ENCODE assay signal across 11 cellular contexts in the genomic region with DNA sequence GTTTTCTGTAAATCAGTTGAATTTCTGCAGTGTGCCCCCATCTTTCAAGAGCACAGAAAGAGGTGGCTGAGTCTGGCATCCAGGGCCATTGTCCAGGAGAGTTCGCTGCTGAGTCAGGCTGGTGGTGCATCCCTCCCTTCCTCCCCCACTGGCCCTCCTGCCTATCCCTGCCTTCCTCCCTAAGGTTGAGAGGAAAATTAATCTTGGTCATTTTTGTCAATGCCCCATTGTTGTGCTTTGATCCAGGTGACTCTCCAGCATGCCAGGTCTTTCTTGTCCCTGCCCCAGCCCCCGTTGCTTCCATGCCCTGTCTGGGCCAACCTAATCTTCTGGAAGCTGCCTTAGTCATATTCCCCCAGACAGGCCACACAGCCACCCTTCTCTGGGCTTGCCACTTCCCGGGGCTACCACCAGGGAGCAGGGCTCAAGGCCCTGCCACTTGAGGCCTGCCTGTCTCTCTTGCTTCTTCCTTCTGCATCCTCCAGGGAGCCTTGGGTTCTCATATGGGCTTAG. TPM values are rescaled to one million over a fixed set of nuclear protein-coding genes. Genes with fewer than 3 reads are reported as not detected.
DNase-seq lines count a peak whose midpoint lies in the region; ATAC-seq and TF ChIP-seq lines count a peak whose summit lies in the region.
"Had no signal": no experiment of that assay in that cellular context is flagged by ENCODE, and none has a peak within 500 bp of the region (broad histone marks: within the 10 kb centered on the region; RNA-seq: fewer than 3 reads in every experiment).

No MANE protein-coding gene starts in this region.

- no peaks in the 10 kb centered on the region for H3K9me3 ChIP-seq in PC-3 (ENCODE audit: low read length)
- no peaks in the 10 kb centered on the region for H3K9me3 ChIP-seq in CD8-positive, alpha-beta T cell (ENCODE audit: low read length)

- no peaks in the 10 kb centered on the region for H3K9me2 ChIP-seq in PC-3 (replicated peaks; ENCODE audit: low read length)

- no peak overlapping the region for H2AFZ ChIP-seq in PC-3 (ENCODE audit: low read length)

- ATAC-seq in Right ventricle myocardium inferior (peak; percentile 2), PC-3 (peak; percentile 39)
- ATAC-seq in CD8-positive, alpha-beta T cell: no peak

- no peaks in the 10 kb centered on the region for H3K79me2 ChIP-seq in PC-3 (ENCODE audit: low read length)

- H3F3A ChIP-seq in PC-3 (ENCODE audit: low read length, unreplicated experiment): no peaks in the 10 kb centered on the region

- intact Hi-C loops in Right ventricle myocardium inferior (cut with DNase I): no loop called here
- intact Hi-C loops in cardiac septum (cut with DNase I): no loop called here
- intact Hi-C loops in PC-3 (cut with micrococcal nuclease): loop anchor here (2.0 kb wide), 1 partner anchor 19 kb away; no protein-coding TSS in a partner anchor
- intact Hi-C loops in CD8-positive, alpha-beta T cell (cut with DNase I, micrococcal nuclease): no loop called here

- H3K27me3 Mint-ChIP-seq in type B pancreatic cell (peaks cover 12% of the 10 kb centered on the region), osteocyte (ENCODE audit: unreplicated experiment) (peaks cover 9% of the 10 kb centered on the region)
- peaks cover 15% of the 10 kb centered on the region for H3K27me3 Mint-ChIP-seq in T-helper 2 cell treated with Interferon-gamma antibody and Interleukin-4, amounts not matched to agents 5 μg/mL and 100 μg/mL, for 36 hours (ENCODE audit: low read depth)
- H3K27me3 Mint-ChIP-seq in CD8-positive, alpha-beta T cell (ENCODE audit: low read depth): peaks cover 5% of the 10 kb centered on the region
- H3K27me3 Mint-ChIP-seq: brain had no signal

- H3K9me3 Mint-ChIP-seq in type B pancreatic cell (no peaks in the 10 kb centered on the region), osteocyte (ENCODE audit: unreplicated experiment) (no peaks in the 10 kb centered on the region)
- H3K9me3 Mint-ChIP-seq in T-helper 2 cell treated with Interferon-gamma antibody and Interleukin-4, amounts not matched to agents 5 μg/mL and 100 μg/mL, for 36 hours: no peaks in the 10 kb centered on the region
- H3K9me3 Mint-ChIP-seq in CD8-positive, alpha-beta T cell: no peaks in the 10 kb centered on the region
- H3K9me3 Mint-ChIP-seq: brain had no signal

- H4K20me1 ChIP-seq in PC-3 (ENCODE audit: low read length): no peaks in the 10 kb centered on the region

- no TSS peak for BruUV-seq in PC-3 (replicated peaks; lab: Mats Ljungman, UMichigan)

- peak overlapping the region; percentile 90 for H3K27ac ChIP-seq in PC-3 (ENCODE audit: low read length)
- no peak overlapping the region for H3K27ac ChIP-seq in CD8-positive, alpha-beta T cell (ENCODE audit: low read depth, low read length)

- peak overlapping the region; percentile 85 for H3K27ac Mint-ChIP-seq in type B pancreatic cell
- H3K27ac Mint-ChIP-seq in T-helper 2 cell treated with Interferon-gamma antibody and Interleukin-4, amounts not matched to agents 5 μg/mL and 100 μg/mL, for 36 hours: no peak overlapping the region
- H3K27ac Mint-ChIP-seq in osteocyte (ENCODE audit: unreplicated experiment): no peak overlapping the region
- H3K27ac Mint-ChIP-seq in CD8-positive, alpha-beta T cell: no peak overlapping the region

- TF ChIP-seq CTCF in PC-3 (conservative IDR thresholded peaks at IDR 0.05; ENCODE audit: low read depth, low read length) (peak; percentile 56), fibroblast of pulmonary artery (IDR thresholded peaks at IDR 0.05; ENCODE audit: low read length, missing control alignments) (peak; percentile 25), type B pancreatic cell (conservative IDR thresholded peaks at IDR 0.05) (peak; percentile 47), osteocyte (IDR thresholded peaks at IDR 0.05) (no peak)
- no peak for TF ChIP-seq CTCF in CD8-positive, alpha-beta T cell (IDR thresholded peaks at IDR 0.05)

- no peaks in the 10 kb centered on the region for H3K36me3 Mint-ChIP-seq in type B pancreatic cell
- no peaks in the 10 kb centered on the region for H3K36me3 Mint-ChIP-seq in T-helper 2 cell treated with Interferon-gamma antibody and Interleukin-4, amounts not matched to agents 5 μg/mL and 100 μg/mL, for 36 hours (ENCODE audit: low read depth)
- H3K36me3 Mint-ChIP-seq in osteocyte (ENCODE audit: unreplicated experiment): no peaks in the 10 kb centered on the region
- H3K36me3 Mint-ChIP-seq in CD8-positive, alpha-beta T cell: no peaks in the 10 kb centered on the region
- H3K36me3 Mint-ChIP-seq: brain had no signal

- POLR2A ChIA-PET in PC-3 (lab: Charles Lee; ENCODE audit: unreplicated experiment): interaction anchor here (0.6 kb wide), 1 partner anchor 15 kb away, joined by 5 read pairs; no protein-coding TSS in a partner anchor
- POLR2A ChIA-PET in CD8-positive, alpha-beta T cell (lab: Charles Lee): no interaction called here

- peak overlapping the region; percentile 39 for H3K9ac ChIP-seq in PC-3 (ENCODE audit: low read length)

- H3K4me1 ChIP-seq in PC-3 (ENCODE audit: insufficient read depth, low read length): peaks cover 32% of the 10 kb centered on the region
- no peaks in the 10 kb centered on the region for H3K4me1 ChIP-seq in CD8-positive, alpha-beta T cell (ENCODE audit: insufficient read depth, low read length)

- CTCF ChIA-PET in PC-3 (lab: Charles Lee): interaction anchor here (1.0 to 1.9 kb wide), 2 partner anchors 14 to 18 kb away, joined by 4 to 14 read pairs; no protein-coding TSS in a partner anchor
- CTCF ChIA-PET in CD8-positive, alpha-beta T cell (lab: Charles Lee): interaction anchor here (1.3 to 1.5 kb wide), 2 partner anchors 17 to 19 kb away, joined by 3 to 6 read pairs; no protein-coding TSS in a partner anchor

- H3K4me3 ChIP-seq in PC-3 (ENCODE audit: low read length) (peak overlapping the region; percentile 19; the same call in 1 of the 2 replicates), fibroblast of pulmonary artery (replicated peaks; ENCODE audit: low read depth, low read length) (no peak overlapping the region)
- no peak overlapping the region for H3K4me3 ChIP-seq in CD8-positive, alpha-beta T cell (ENCODE audit: low read depth, low read length)

- no peaks in the 10 kb centered on the region for H3K4me1 Mint-ChIP-seq in type B pancreatic cell (ENCODE audit: unreplicated experiment)
- no peaks in the 10 kb centered on the region for H3K4me1 Mint-ChIP-seq in T-helper 2 cell treated with Interferon-gamma antibody and Interleukin-4, amounts not matched to agents 5 μg/mL and 100 μg/mL, for 36 hours (ENCODE audit: low read depth)
- H3K4me1 Mint-ChIP-seq in osteocyte (ENCODE audit: unreplicated experiment): no peaks in the 10 kb centered on the region
- no peaks in the 10 kb centered on the region for H3K4me1 Mint-ChIP-seq in CD8-positive, alpha-beta T cell (ENCODE audit: low read depth)

- no peak for DNase-seq in Right ventricle myocardium inferior (ENCODE audit: missing footprints)
- no peak for DNase-seq in cardiac septum (ENCODE audit: low spot score)
- no peak for DNase-seq in PC-3
- DNase-seq in fibroblast of pulmonary artery (ENCODE audit: low read depth): no peak
- DNase-seq in type B pancreatic cell (ENCODE audit: extremely low spot score, unreplicated experiment): no peak
- DNase-seq in T-helper 2 cell treated with Interferon-gamma antibody and Interleukin-4, amounts not matched to agents 5 μg/mL and 100 μg/mL, for 36 hours (ENCODE audit: low spot score): no peak
- no peak for DNase-seq in osteocyte (ENCODE audit: extremely low spot score, unreplicated experiment)
- DNase-seq in CD8-positive, alpha-beta T cell: no peak
- DNase-seq: KG1 had no signal

- no peaks in the 10 kb centered on the region for H3K27me3 ChIP-seq in PC-3 (ENCODE audit: low read length)
- no peaks in the 10 kb centered on the region for H3K27me3 ChIP-seq in CD8-positive, alpha-beta T cell (ENCODE audit: insufficient read depth, low read length)

- H3K4me3 Mint-ChIP-seq in type B pancreatic cell: no peak overlapping the region
- no peak overlapping the region for H3K4me3 Mint-ChIP-seq in T-helper 2 cell treated with Interferon-gamma antibody and Interleukin-4, amounts not matched to agents 5 μg/mL and 100 μg/mL, for 36 hours
- H3K4me3 Mint-ChIP-seq in osteocyte (ENCODE audit: unreplicated experiment): no peak overlapping the region
- H3K4me3 Mint-ChIP-seq in CD8-positive, alpha-beta T cell: no peak overlapping the region
- H3K4me3 Mint-ChIP-seq: brain had no signal

- peak overlapping the region; percentile 71 for H3K4me2 ChIP-seq in PC-3 (ENCODE audit: low read length)

- H3K36me3 ChIP-seq in PC-3 (ENCODE audit: low read depth, low read length): no peaks in the 10 kb centered on the region
- H3K36me3 ChIP-seq in CD8-positive, alpha-beta T cell (ENCODE audit: insufficient read depth, low read length): no peaks in the 10 kb centered on the region

RNA-seq across cellular contexts. Expression of gene PROK1, which starts 26.6 kb away (rescaled TPM):
- total RNA-seq in Right ventricle myocardium inferior: not detected
- total RNA-seq in cardiac septum: 0.46 TPM
- total RNA-seq in PC-3 (2014; rRNA removed): not detected in 2 replicates
- total RNA-seq in type B pancreatic cell (ENCODE audit: low replicate concordance): 0.29 TPM in 2 replicates
- not detected in 2 replicates for total RNA-seq in osteocyte
- not detected for total RNA-seq in CD8-positive, alpha-beta T cell
- total RNA-seq: activated CD8-positive, alpha-beta memory T cell treated with anti-CD3 and anti-CD28 coated beads for 36 hours had no signal

RNA-seq across cellular contexts. Expression of gene KCNA10, which starts 41.5 kb away (rescaled TPM):
- total RNA-seq in Right ventricle myocardium inferior (not detected), cardiac septum (not detected), PC-3 (2014; rRNA removed) (not detected in 2 replicates), type B pancreatic cell (ENCODE audit: low replicate concordance) (not detected in 2 replicates), osteocyte (not detected in 2 replicates)
- total RNA-seq in CD8-positive, alpha-beta T cell: not detected
- total RNA-seq: activated CD8-positive, alpha-beta memory T cell treated with anti-CD3 and anti-CD28 coated beads for 36 hours had no signal

Comparison
In these comparisons a context has a peak if more than half of its experiments do, and no peak if none do; other contexts are left out.
1. CTCF ChIP-seq: peak in PC-3 (single experiment), fibroblast of pulmonary artery (single experiment) and type B pancreatic cell (single experiment); none in osteocyte (single experiment) and CD8-positive, alpha-beta T cell (single experiment).